ENCODE assay signal across 20 cellular contexts in the genomic region with DNA sequence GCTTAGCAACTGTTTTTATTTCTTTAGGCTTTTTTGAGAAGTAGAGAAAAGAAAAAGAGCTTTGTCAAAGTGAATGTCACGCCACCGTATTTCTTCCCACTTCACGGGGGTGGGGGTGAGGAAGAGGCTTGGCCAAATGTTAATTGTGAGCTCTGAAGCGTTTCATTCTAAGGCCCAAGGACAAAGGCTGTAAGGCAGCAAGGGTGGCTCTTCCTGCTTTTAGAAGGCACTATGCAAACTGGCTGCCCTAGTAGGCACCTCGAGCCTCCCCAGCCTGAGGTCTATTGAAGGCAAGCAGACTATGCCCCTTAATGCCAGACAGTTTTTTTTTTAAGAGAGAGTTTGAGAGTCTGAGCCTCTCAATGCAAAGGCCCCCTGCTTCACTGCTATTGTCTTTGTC.
A peak's percentile ranks its signal among the peaks of the same experiment; 100 is the strongest.
DNase-seq lines count a peak whose midpoint lies in the region; ATAC-seq, FAIRE-seq and TF ChIP-seq lines count a peak whose summit lies in the region.
"Had no signal": no experiment of that assay in that cellular context is flagged by ENCODE, and none has a peak within 500 bp of the region (broad histone marks: within the 10 kb centered on the region; RNA-seq: fewer than 3 reads in every experiment).

No MANE protein-coding gene starts in this region.

- H3K27me3 Mint-ChIP-seq in GM23338 (ENCODE audit: insufficient read depth, low read depth, poor library complexity) (no peaks in the 10 kb centered on the region), nephron (ENCODE audit: low read depth) (no peaks in the 10 kb centered on the region)

- peak; percentile 15 for DNase-seq in GM23338 (ENCODE audit: low spot score)
- no peak for DNase-seq in H1 (ENCODE audit: low read depth in 1 of 2, low spot score in 2 of 2)
- no peak for DNase-seq in neuronal stem cell (ENCODE audit: low spot score)
- no peak for DNase-seq in HEK293T (ENCODE audit: extremely low spot score)
- DNase-seq in activated naive CD4-positive, alpha-beta T cell (lab: John Stamatoyannopoulos, UW) = no peak
- DNase-seq: 8988T; CD4-positive, alpha-beta memory T cell; DMS153; DMS79; GDM1; GOT3; H9 had no signal

- H3K23ac ChIP-seq in H1 (ENCODE audit: insufficient read length) = no peak overlapping the region
- H3K23ac ChIP-seq in neuronal stem cell (ENCODE audit: low read depth, low read length, poor library complexity) = no peak overlapping the region

- H3K4me3 ChIP-seq in GM23338 = no peak overlapping the region
- H3K4me3 ChIP-seq in H1 (ENCODE audit: extremely low read depth in 1 of 4, insufficient read depth in 2 of 4, low read depth in 3 of 4, low read length in 4 of 4) = no peak overlapping the region
- peak overlapping the region in 1 of 2 donors; percentile 0 for H3K4me3 ChIP-seq in neuronal stem cell (ENCODE audit: low read length in 2 of 2)
- H3K4me3 ChIP-seq: BLaER1 had no signal

- H3K4me3 Mint-ChIP-seq in GM23338 (no peak overlapping the region), nephron (no peak overlapping the region)
- H3K4me3 Mint-ChIP-seq: CD14-positive monocyte; CD4-positive, alpha-beta memory T cell; H9; IgD-negative memory B cell had no signal

- no peak overlapping the region for H2AK5ac ChIP-seq in H1 (ENCODE audit: low read depth, low read length)
- no peak overlapping the region for H2AK5ac ChIP-seq in neuronal stem cell (ENCODE audit: low read depth, low read length)

- no peaks in the 10 kb centered on the region for H3K9me3 ChIP-seq in H1 (ENCODE audit: insufficient read depth in 2 of 2, low read depth in 1 of 2, low read length in 1 of 2)
- H3K9me3 ChIP-seq in neuronal stem cell (replicated peaks in 1 of 2; ENCODE audit: control insufficient read depth in 2 of 2, insufficient read depth in 1 of 2, low read depth in 1 of 2, low read length in 2 of 2) = no peaks in the 10 kb centered on the region
- H3K9me3 ChIP-seq: BLaER1 had no signal

- H3K4me2 ChIP-seq in GM23338 (peak overlapping the region; percentile 43; the same call in 1 of the 2 replicates), H1 (ENCODE audit: insufficient read depth in 1 of 2, low read depth in 2 of 2, low read length in 2 of 2) (no peak overlapping the region), neuronal stem cell (ENCODE audit: insufficient read depth, low read length, poor library complexity, severe bottlenecking) (no peak overlapping the region)
- H3K4me2 ChIP-seq: BLaER1 had no signal

- ATAC-seq in GM23338 = peak; percentile 53; the same call in 2 of the 3 replicates
- ATAC-seq in HG02973 (IDR thresholded peaks at IDR 0.05; ENCODE audit: unreplicated experiment) = no peak

- H4K91ac ChIP-seq in H1 (replicated peaks; ENCODE audit: insufficient read length, low read length) = no peak overlapping the region
- no peak overlapping the region for H4K91ac ChIP-seq in neuronal stem cell (ENCODE audit: low read depth, low read length, poor library complexity)

- H2AFZ ChIP-seq in GM23338 (no peak overlapping the region), H1 (ENCODE audit: low read length) (no peak overlapping the region), neuronal stem cell (ENCODE audit: low read length) (peak overlapping the region; percentile 21)

- peaks cover 39% of the 10 kb centered on the region for H3K4me1 Mint-ChIP-seq in GM23338
- peaks cover 73% of the 10 kb centered on the region for H3K4me1 Mint-ChIP-seq in nephron
- H3K4me1 Mint-ChIP-seq: CD14-positive monocyte; CD4-positive, alpha-beta memory T cell had no signal

- H3K4me1 ChIP-seq in GM23338 (ENCODE audit: insufficient read depth) = peaks cover 26% of the 10 kb centered on the region; the same call in 1 of the 2 replicates
- peaks cover 0 to 9% (median 4%) of the 10 kb centered on the region in 4 experiments; a peak in 4 of 7 replicates for H3K4me1 ChIP-seq in H1 (replicated peaks in 1 of 4; ENCODE audit: control insufficient read depth in 3 of 4, insufficient read depth in 4 of 4, low read length in 3 of 4)
- H3K4me1 ChIP-seq in neuronal stem cell (ENCODE audit: control insufficient read depth in 2 of 2, insufficient read depth in 1 of 2, low read depth in 1 of 2, low read length in 2 of 2) = peaks cover 6 to 19% of the 10 kb centered on the region in 2 donors
- H3K4me1 ChIP-seq: BLaER1 had no signal

- H4K20me1 ChIP-seq in GM23338 (replicated peaks; ENCODE audit: insufficient read depth) (no peaks in the 10 kb centered on the region), H1 (replicated peaks in 1 of 2; ENCODE audit: control insufficient read depth in 1 of 2, insufficient read depth in 2 of 2, low read length in 2 of 2) (no peaks in the 10 kb centered on the region)

- no peak for TF ChIP-seq EP300 in H1 (IDR thresholded peaks at IDR 0.05; ENCODE audit: borderline replicate concordance in 1 of 2, low read depth in 2 of 2, low read length in 2 of 2)

- H3K79me1 ChIP-seq in H1 (ENCODE audit: low read depth, low read length) (no peaks in the 10 kb centered on the region), neuronal stem cell (ENCODE audit: low read depth, low read length) (no peaks in the 10 kb centered on the region)

- no peak for TF ChIP-seq CTCF in GM23338 (conservative IDR thresholded peaks at IDR 0.05; ENCODE audit: low read depth in 2 of 2)
- TF ChIP-seq CTCF in H1 (IDR thresholded peaks at IDR 0.05; ENCODE audit: control extremely low read depth in 1 of 3, insufficient read depth in 1 of 3, low read depth in 1 of 3, low read length in 3 of 3) = no peak
- TF ChIP-seq CTCF in nephron (IDR thresholded peaks at IDR 0.05; ENCODE audit: unreplicated experiment in 3 of 3) = no peak

- no peak for TF ChIP-seq POLR2A in H1 (IDR thresholded peaks at IDR 0.05; ENCODE audit: control extremely low read depth in 1 of 2, low read depth in 2 of 2, low read length in 2 of 2)

- H4K5ac ChIP-seq in H1 (ENCODE audit: insufficient read length, low read depth, low read length) = no peak overlapping the region

- no peaks in the 10 kb centered on the region for H3K36me3 ChIP-seq in GM23338 (ENCODE audit: insufficient read depth)
- H3K36me3 ChIP-seq in H1 (ENCODE audit: control insufficient read depth in 2 of 4, insufficient read depth in 4 of 4, low read length in 3 of 4) = no peaks in the 10 kb centered on the region
- H3K36me3 ChIP-seq in neuronal stem cell (replicated peaks in 1 of 2; ENCODE audit: control insufficient read depth in 2 of 2, insufficient read depth in 2 of 2, low read length in 2 of 2) = no peaks in the 10 kb centered on the region
- H3K36me3 ChIP-seq: BLaER1 had no signal

- no peaks in the 10 kb centered on the region for H3K23me2 ChIP-seq in H1 (ENCODE audit: low read depth, low read length)

- H3K27ac Mint-ChIP-seq in GM23338 = no peak overlapping the region
- peak overlapping the region; percentile 40 to 80 (median 59) for H3K27ac Mint-ChIP-seq in nephron
- H3K27ac Mint-ChIP-seq: CD14-positive monocyte; CD4-positive, alpha-beta memory T cell; H9; IgD-negative memory B cell had no signal

- CTCF ChIA-PET in H1 (lab: Charles Lee; ENCODE audit: partially characterized antibody) (no interaction called here), HEK293T (lab: Yijun Ruan, JAX) (no interaction called here)

- H4K8ac ChIP-seq in H1 (ENCODE audit: extremely low read depth, insufficient read depth, low read length) (no peak overlapping the region), neuronal stem cell (ENCODE audit: low read depth, low read length) (no peak overlapping the region)

- H3K36me3 Mint-ChIP-seq in GM23338 (ENCODE audit: low read depth) = no peaks in the 10 kb centered on the region
- no peaks in the 10 kb centered on the region for H3K36me3 Mint-ChIP-seq in nephron (ENCODE audit: low read depth)
- H3K36me3 Mint-ChIP-seq: CD14-positive monocyte; CD4-positive, alpha-beta memory T cell; IgD-negative memory B cell had no signal

- POLR2A ChIA-PET in H1 (lab: Charles Lee; ENCODE audit: partially characterized antibody) (interaction anchor here (0.6 kb wide), 1 partner anchor 66 kb away, joined by 3 read pairs; no protein-coding TSS in a partner anchor), HEK293T (lab: Yijun Ruan, JAX) (no interaction called here)

- H3K27me3 ChIP-seq in GM23338 (ENCODE audit: insufficient read depth) (no peaks in the 10 kb centered on the region), H1 (replicated peaks in 1 of 4; ENCODE audit: control insufficient read depth in 3 of 4, extremely low read depth in 1 of 4, insufficient read depth in 3 of 4, low read length in 3 of 4) (no peaks in the 10 kb centered on the region), neuronal stem cell (ENCODE audit: control insufficient read depth in 3 of 3, insufficient read depth in 3 of 3, low read depth in 1 of 3, low read length in 3 of 3) (no peaks in the 10 kb centered on the region)

- no peak overlapping the region for H3K18ac ChIP-seq in H1 (ENCODE audit: extremely low read depth, low read length)
- no peak overlapping the region for H3K18ac ChIP-seq in neuronal stem cell (ENCODE audit: low read length)

- H3K56ac ChIP-seq in H1 (replicated peaks; ENCODE audit: insufficient read length, low read depth, low read length) = no peak overlapping the region

- H3K14ac ChIP-seq in H1 (ENCODE audit: insufficient read length) = no peak overlapping the region
- no peak overlapping the region for H3K14ac ChIP-seq in neuronal stem cell (ENCODE audit: low read length)

- H3K27ac ChIP-seq in GM23338 (ENCODE audit: low read depth) = no peak overlapping the region
- no peak overlapping the region for H3K27ac ChIP-seq in H1 (ENCODE audit: low read depth, low read length)
- H3K27ac ChIP-seq in neuronal stem cell (replicated peaks; ENCODE audit: low read length) = no peak overlapping the region
- H3K27ac ChIP-seq: BLaER1 had no signal

- no peaks in the 10 kb centered on the region for H3K79me2 ChIP-seq in GM23338 (replicated peaks; ENCODE audit: insufficient read depth)
- no peaks in the 10 kb centered on the region for H3K79me2 ChIP-seq in H1 (ENCODE audit: control insufficient read depth in 1 of 2, insufficient read depth in 2 of 2, low read length in 2 of 2)

- H3K9me2 ChIP-seq in GM23338 (ENCODE audit: insufficient read depth) = no peaks in the 10 kb centered on the region

- H3K9ac ChIP-seq in H1 (replicated peaks in 1 of 4; ENCODE audit: extremely low read depth in 1 of 4, low read depth in 3 of 4, low read length in 3 of 4) (no peak overlapping the region), neuronal stem cell (ENCODE audit: low read depth, low read length, poor library complexity) (no peak overlapping the region)
- H3K9ac ChIP-seq: BLaER1 had no signal

- H3F3A ChIP-seq in GM23338 (replicated peaks; ENCODE audit: low read depth) = no peaks in the 10 kb centered on the region

- no peak for TF ChIP-seq RAD21 in H1 (IDR thresholded peaks at IDR 0.05 in 1 of 2, conservative IDR thresholded peaks at IDR 0.05 in 1 of 2; ENCODE audit: low read depth in 2 of 2, low read length in 2 of 2)

- WGBS in H1 (ENCODE audit: extremely low coverage in 1 of 2, insufficient coverage in 1 of 2, insufficient read length in 1 of 2, insufficient replicate concordance in 2 of 2, low coverage in 1 of 2, low lambda C conversion rate in 2 of 2, missing lambda C conversion rate in 1 of 2), 2 experiments = 85% methylated on average over 5 of the region's 5 CpGs; no CpG with 5 or more reads in 1 of the 2 experiments
- no CpG with 5 or more reads among the region's 5 CpGs for WGBS in neuronal stem cell (ENCODE audit: extremely low coverage in 2 of 2, insufficient read length in 2 of 2, insufficient replicate concordance in 1 of 2), 2 donors

- H2BK5ac ChIP-seq in H1 (ENCODE audit: low read depth, low read length) (no peak overlapping the region), neuronal stem cell (ENCODE audit: low read length) (no peak overlapping the region)

- no peak overlapping the region for H3K4ac ChIP-seq in H1 (replicated peaks; ENCODE audit: insufficient read length, low read depth, low read length)
- H3K4ac ChIP-seq in neuronal stem cell (ENCODE audit: low read length) = no peak overlapping the region

- H2BK120ac ChIP-seq in H1 (replicated peaks; ENCODE audit: low read depth, low read length) = no peak overlapping the region
- H2BK120ac ChIP-seq in neuronal stem cell (ENCODE audit: low read depth, low read length) = no peak overlapping the region

- FAIRE-seq in H1 (lab: Jason Lieb, UNC) = peak; percentile 50
- FAIRE-seq: GM12892, GM18507, HTR-8/SVneo had no signal

- H2BK20ac ChIP-seq in H1 (ENCODE audit: low read length) = no peak overlapping the region

- H2BK15ac ChIP-seq in H1 (ENCODE audit: low read length) (no peak overlapping the region), neuronal stem cell (ENCODE audit: low read length) (no peak overlapping the region)

- no peaks in the 10 kb centered on the region for H3K9me3 Mint-ChIP-seq in GM23338
- no peaks in the 10 kb centered on the region for H3K9me3 Mint-ChIP-seq in nephron
- H3K9me3 Mint-ChIP-seq: CD14-positive monocyte; CD4-positive, alpha-beta memory T cell; IgD-negative memory B cell had no signal

- H2BK12ac ChIP-seq in H1 (ENCODE audit: low read depth, low read length) (no peak overlapping the region), neuronal stem cell (ENCODE audit: low read length) (no peak overlapping the region)
